In the genomic region with DNA sequence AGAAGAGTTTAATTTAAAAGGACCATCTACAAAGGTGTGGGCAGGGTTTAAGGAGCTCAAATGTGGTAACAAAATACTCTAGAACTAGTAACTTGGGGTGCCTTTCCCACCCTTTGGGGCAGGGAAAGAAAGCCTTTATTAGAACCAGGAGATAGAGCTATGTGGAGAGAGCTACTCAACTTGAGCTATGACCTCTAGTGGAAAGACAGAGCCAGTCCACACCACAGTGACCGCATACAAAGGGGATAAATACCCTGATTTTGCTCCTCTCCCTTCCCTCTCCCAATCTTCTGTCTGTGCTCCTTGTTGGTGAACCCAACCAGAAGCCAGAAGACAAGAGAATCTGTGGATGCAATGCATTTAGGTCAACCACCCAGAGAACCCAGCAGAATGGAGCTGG, we compare ENCODE assay signal across 11 cellular contexts. TPM values are rescaled to one million over a fixed set of nuclear protein-coding genes. Genes with fewer than 3 reads are reported as not detected.
A peak's percentile ranks its signal among the peaks of the same experiment; 100 is the strongest.
DNase-seq lines count a peak whose midpoint lies in the region; ATAC-seq and TF ChIP-seq lines count a peak whose summit lies in the region.
"Had no signal": no experiment of that assay in that cellular context is flagged by ENCODE, and none has a peak within 500 bp of the region (broad histone marks: within the 10 kb centered on the region; RNA-seq: fewer than 3 reads in every experiment).

No MANE protein-coding gene starts in this region.

- in situ Hi-C loops in brain microvascular endothelial cell (cut with HindIII; ENCODE audit: low pct_ligation_motif_present, low sequenced_read_pairs), result no loop called here

- no peak overlapping the region for H3K27ac ChIP-seq in brain microvascular endothelial cell
- H3K27ac ChIP-seq in right lobe of liver, result no peak overlapping the region

- TF ChIP-seq CTCF in BJ (IDR thresholded peaks at IDR 0.05; ENCODE audit: insufficient read depth, low read depth, low read length), result peak; percentile 57
- peak; percentile 72 for TF ChIP-seq CTCF in brain microvascular endothelial cell (IDR thresholded peaks at IDR 0.05; ENCODE audit: low read depth, low read length, missing control alignments)
- TF ChIP-seq CTCF in right lobe of liver (IDR thresholded peaks at IDR 0.05), result peak; percentile 31 to 49 (median 39)

- CTCF ChIA-PET in BJ (lab: Yijun Ruan, JAX), result interaction anchor here (0.8 to 2.1 kb wide), 6 partner anchors 10 to 166 kb away, joined by 3 to 8 read pairs (median 4); no protein-coding TSS in a partner anchor

- no peaks in the 10 kb centered on the region for H3K9me3 ChIP-seq in right lobe of liver

- no peaks in the 10 kb centered on the region for H3K4me1 ChIP-seq in right lobe of liver

- TF ChIP-seq POLR2A in right lobe of liver (IDR thresholded peaks at IDR 0.05), result no peak

- intact Hi-C loops in right lobe of liver (cut with DNase I), result no loop called here

- peak; percentile 85 to 91 (median 87) for ATAC-seq in right lobe of liver
- no peak for ATAC-seq in HG03342 (IDR thresholded peaks at IDR 0.05; ENCODE audit: unreplicated experiment)
- ATAC-seq: activated T-cell treated with anti-CD3 and anti-CD28 coated beads, Interleukin-2, amount 50 U/mL, for 4 hours; stimulated activated naive CD8-positive, alpha-beta T cell treated with anti-CD3 and anti-CD28 coated beads, Interleukin-15, amount 100 ng/mL, for 72 hours had no signal

- H3K4me3 ChIP-seq in BJ (ENCODE audit: low read depth, low read length) (no peak overlapping the region), brain microvascular endothelial cell (ENCODE audit: low read depth, low read length) (no peak overlapping the region), right lobe of liver (no peak overlapping the region)

- H3K36me3 ChIP-seq in BJ (ENCODE audit: control insufficient read depth, insufficient read depth, low read length), result no peaks in the 10 kb centered on the region
- H3K36me3 ChIP-seq in brain microvascular endothelial cell (replicated peaks), result no peaks in the 10 kb centered on the region
- H3K36me3 ChIP-seq in right lobe of liver, result no peaks in the 10 kb centered on the region

- POLR2A ChIA-PET in BJ (lab: Charles Lee), result interaction anchor here (0.5 kb wide), 1 partner anchor 635 kb away, joined by 3 read pairs; no protein-coding TSS in a partner anchor

- DNase-seq in BJ (ENCODE audit: low read depth) (no peak), HuH-7 (ENCODE audit: low spot score) (peak; percentile 24), brain microvascular endothelial cell (no peak), right lobe of liver (no peak), NCI-H510A treated with DMSO at 0.1 percent for 48 hours (lab: John Stamatoyannopoulos, UW) (no peak), DMS79 (lab: John Stamatoyannopoulos, UW) (no peak), putamen (ENCODE audit: low spot score) (no peak)
- DNase-seq: activated T-cell treated with anti-CD3 and anti-CD28 coated beads, Interleukin-2, amount 50 U/mL, for 4 hours; KG1; stimulated activated naive CD8-positive, alpha-beta T cell treated with anti-CD3 and anti-CD28 coated beads, Interleukin-15, amount 100 ng/mL, for 72 hours had no signal

- WGBS in right lobe of liver (ENCODE audit: insufficient coverage, low coverage, low lambda C conversion rate, missing lambda C conversion rate), result no CpG with 5 or more reads among the region's 1 CpG

- no peaks in the 10 kb centered on the region for H3K27me3 ChIP-seq in BJ (ENCODE audit: control insufficient read depth, insufficient read depth, low read length)
- H3K27me3 ChIP-seq in brain microvascular endothelial cell (replicated peaks), result no peaks in the 10 kb centered on the region
- no peaks in the 10 kb centered on the region for H3K27me3 ChIP-seq in right lobe of liver

RNA-seq across cellular contexts. Expression of gene JAK1, which starts 54.4 kb away (rescaled TPM):
- polyA plus RNA-seq in BJ (2011; rRNA removed), result 95.0 and 121 TPM in 2 replicates
- 110 and 124 TPM in 2 replicates for polyA minus RNA-seq in BJ (2011; rRNA and poly(A)+ RNA removed)
- 10 to 100 TPM; 48.0 to 71.6 (median 66.5) TPM for total RNA-seq in right lobe of liver
